In the genomic region with DNA sequence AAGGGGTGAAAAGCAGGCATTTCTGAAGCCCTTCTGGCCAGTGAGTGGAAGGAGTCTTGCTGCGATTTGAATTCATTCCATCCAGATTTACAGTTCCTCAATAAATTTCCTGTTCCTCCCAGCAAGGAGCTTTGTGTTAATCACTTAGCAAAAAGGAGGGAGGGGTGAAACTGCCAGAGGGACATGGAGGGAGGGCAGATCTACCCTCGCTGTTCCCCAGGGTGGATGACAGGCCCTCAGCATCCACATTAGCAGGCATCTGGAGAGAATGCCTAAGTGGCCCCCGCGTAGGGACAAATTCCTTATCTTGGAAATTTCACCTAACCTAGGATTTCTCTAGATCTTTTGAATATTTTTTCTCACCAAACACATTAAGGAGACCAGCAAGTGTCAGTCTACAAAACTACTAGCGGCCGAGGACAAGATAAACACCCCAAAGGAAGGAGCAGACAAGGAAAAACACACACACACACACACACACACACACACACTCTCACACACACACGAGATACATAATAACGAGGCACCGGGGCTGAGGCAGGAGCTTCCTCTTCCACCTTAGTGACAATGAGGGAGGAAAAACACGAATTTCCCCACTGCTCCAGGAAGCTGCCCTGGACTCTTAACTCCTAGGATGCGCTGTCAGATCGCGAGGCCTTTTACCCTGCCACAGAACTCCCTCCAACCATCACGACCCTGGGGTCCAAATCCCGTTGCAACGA, we compare ENCODE assay signal across 8 cellular contexts. TPM values are rescaled to one million over a fixed set of nuclear protein-coding genes. Genes with fewer than 3 reads are reported as not detected.
DNase-seq lines count a peak whose midpoint lies in the region; ATAC-seq and TF ChIP-seq lines count a peak whose summit lies in the region.

No MANE protein-coding gene starts in this region.

- H3K9me3 ChIP-seq in fibroblast of lung (ENCODE audit: control insufficient read depth, insufficient read depth, low read depth, low read length) = no peaks in the 10 kb centered on the region
- no peaks in the 10 kb centered on the region for H3K9me3 ChIP-seq in neutrophil

- H3K4me1 ChIP-seq in fibroblast of lung (ENCODE audit: control insufficient read depth, extremely low read depth, insufficient read depth, low read length) = peaks cover 8% of the 10 kb centered on the region
- peaks cover 18 to 24% of the 10 kb centered on the region in 2 experiments for H3K4me1 ChIP-seq in neutrophil (ENCODE audit: control insufficient read depth in 1 of 2, insufficient read depth in 1 of 2, low read depth in 1 of 2, low read length in 1 of 2)

- H3K27ac ChIP-seq in fibroblast of lung (ENCODE audit: insufficient read depth, low read length) (peak overlapping the region; percentile 76), neutrophil (peak overlapping the region; percentile 91)

- no peaks in the 10 kb centered on the region for H3K27me3 Mint-ChIP-seq in stimulated activated naive CD8-positive, alpha-beta T cell treated with anti-CD3 and anti-CD28 coated beads, Interleukin-15, Interleukin-2, amounts not matched to agents 100 ng/mL and 50 ng/mL, for 24 hours
- no peaks in the 10 kb centered on the region for H3K27me3 Mint-ChIP-seq in T-helper 1 cell treated with Interleukin-12 subunit alpha and Interleukin-12 subunit beta and Interleukin-4 antibody, amounts not matched to agents 30 μg/mL and 1 μg/mL, for 36 hours (ENCODE audit: low read depth)

- peaks cover 86% of the 10 kb centered on the region for H3K4me1 Mint-ChIP-seq in stimulated activated naive CD8-positive, alpha-beta T cell treated with anti-CD3 and anti-CD28 coated beads, Interleukin-15, Interleukin-2, amounts not matched to agents 100 ng/mL and 50 ng/mL, for 24 hours (ENCODE audit: low read depth)
- peaks cover 59% of the 10 kb centered on the region for H3K4me1 Mint-ChIP-seq in T-helper 1 cell treated with Interleukin-12 subunit alpha and Interleukin-12 subunit beta and Interleukin-4 antibody, amounts not matched to agents 30 μg/mL and 1 μg/mL, for 36 hours (ENCODE audit: low read depth)

- no peaks in the 10 kb centered on the region for H3K9me3 Mint-ChIP-seq in stimulated activated naive CD8-positive, alpha-beta T cell treated with anti-CD3 and anti-CD28 coated beads, Interleukin-15, Interleukin-2, amounts not matched to agents 100 ng/mL and 50 ng/mL, for 24 hours
- H3K9me3 Mint-ChIP-seq in T-helper 1 cell treated with Interleukin-12 subunit alpha and Interleukin-12 subunit beta and Interleukin-4 antibody, amounts not matched to agents 30 μg/mL and 1 μg/mL, for 36 hours = no peaks in the 10 kb centered on the region

- H3K36me3 ChIP-seq in fibroblast of lung (ENCODE audit: control insufficient read depth, insufficient read depth, low read length) (peaks cover 6% of the 10 kb centered on the region), neutrophil (peaks cover 41% of the 10 kb centered on the region)

- H3K27ac Mint-ChIP-seq in stimulated activated naive CD8-positive, alpha-beta T cell treated with anti-CD3 and anti-CD28 coated beads, Interleukin-15, Interleukin-2, amounts not matched to agents 100 ng/mL and 50 ng/mL, for 24 hours = peak overlapping the region; percentile 93
- peak overlapping the region; percentile 89 for H3K27ac Mint-ChIP-seq in T-helper 1 cell treated with Interleukin-12 subunit alpha and Interleukin-12 subunit beta and Interleukin-4 antibody, amounts not matched to agents 30 μg/mL and 1 μg/mL, for 36 hours

- H3K4me3 ChIP-seq in fibroblast of lung (replicated peaks in 1 of 4; ENCODE audit: control extremely low read depth in 1 of 4, insufficient read depth in 1 of 4, low read depth in 3 of 4, low read length in 4 of 4) = peak overlapping the region; percentile 62 to 99 (median 94)
- H3K4me3 ChIP-seq in neutrophil (ENCODE audit: low read depth in 1 of 2, low read length in 1 of 2) = peak overlapping the region; percentile 93 to 96

- H3K4me3 Mint-ChIP-seq in stimulated activated naive CD8-positive, alpha-beta T cell treated with anti-CD3 and anti-CD28 coated beads, Interleukin-15, Interleukin-2, amounts not matched to agents 100 ng/mL and 50 ng/mL, for 24 hours = peak overlapping the region; percentile 99
- peak overlapping the region; percentile 94 for H3K4me3 Mint-ChIP-seq in T-helper 1 cell treated with Interleukin-12 subunit alpha and Interleukin-12 subunit beta and Interleukin-4 antibody, amounts not matched to agents 30 μg/mL and 1 μg/mL, for 36 hours

- H3K36me3 Mint-ChIP-seq in stimulated activated naive CD8-positive, alpha-beta T cell treated with anti-CD3 and anti-CD28 coated beads, Interleukin-15, Interleukin-2, amounts not matched to agents 100 ng/mL and 50 ng/mL, for 24 hours (ENCODE audit: low read depth) = peaks cover 56% of the 10 kb centered on the region
- peaks cover 42% of the 10 kb centered on the region for H3K36me3 Mint-ChIP-seq in T-helper 1 cell treated with Interleukin-12 subunit alpha and Interleukin-12 subunit beta and Interleukin-4 antibody, amounts not matched to agents 30 μg/mL and 1 μg/mL, for 36 hours (ENCODE audit: low read depth)

- H3K4me2 ChIP-seq in fibroblast of lung (ENCODE audit: extremely low read depth, insufficient read depth, low read length) = peak overlapping the region; percentile 85

- no peak overlapping the region for H2AFZ ChIP-seq in fibroblast of lung (ENCODE audit: low read length)

- peak overlapping the region; percentile 92 for H3K9ac ChIP-seq in fibroblast of lung (ENCODE audit: insufficient read depth, low read length)

- H4K20me1 ChIP-seq in fibroblast of lung (ENCODE audit: control insufficient read depth, extremely low read depth, insufficient read depth, low read length) = no peaks in the 10 kb centered on the region

- no peak for ATAC-seq in stimulated activated naive CD8-positive, alpha-beta T cell treated with anti-CD3 and anti-CD28 coated beads, Interleukin-15, Interleukin-2, amounts not matched to agents 100 U/mL and 50 U/mL, for 24 hours
- no peak for ATAC-seq in HG02610 (IDR thresholded peaks at IDR 0.05; ENCODE audit: unreplicated experiment)

- no peak for TF ChIP-seq CTCF in fibroblast of lung (conservative IDR thresholded peaks at IDR 0.05 in 1 of 2, IDR thresholded peaks at IDR 0.05 in 1 of 2; ENCODE audit: low read depth in 1 of 2, low read length in 2 of 2)
- no peak for TF ChIP-seq CTCF in neutrophil (IDR thresholded peaks at IDR 0.05)

- H3K27me3 ChIP-seq in fibroblast of lung (ENCODE audit: control insufficient read depth, insufficient read depth, low read length) (no peaks in the 10 kb centered on the region), neutrophil (peaks cover 16% of the 10 kb centered on the region)

- H3K79me2 ChIP-seq in fibroblast of lung (ENCODE audit: control insufficient read depth, insufficient read depth, low read length) = peaks cover 31% of the 10 kb centered on the region

- DNase-seq in stimulated activated naive CD8-positive, alpha-beta T cell treated with anti-CD3 and anti-CD28 coated beads, Interleukin-15, Interleukin-2, amounts not matched to agents 100 U/mL and 50 U/mL, for 24 hours = no peak
- peak; percentile 12 to 29 for DNase-seq in fibroblast of lung (ENCODE audit: low read depth in 2 of 2)
- DNase-seq in anterior cingulate cortex (lab: John Stamatoyannopoulos, UW) = no peak
- DNase-seq in mucosa of gallbladder (ENCODE audit: low spot score) = no peak

RNA-seq across cellular contexts. Expression of a gene that starts 1.0 kb away (rescaled TPM):
- 11.3 and 11.4 TPM in 2 replicates for total RNA-seq in fibroblast of lung
- 8.9 and 9.9 TPM in 2 replicates for polyA plus RNA-seq in fibroblast of lung
- polyA plus RNA-seq in fibroblast of lung (2012) = 7.7 and 9.9 TPM in 2 replicates
- 10.7 and 12.7 TPM in 2 replicates for polyA minus RNA-seq in fibroblast of lung (ENCODE audit: low replicate concordance)
- 27.0 TPM for total RNA-seq in mucosa of gallbladder

RNA-seq across cellular contexts. Expression of a gene that starts 37.6 kb away (rescaled TPM):
- total RNA-seq in fibroblast of lung (not detected in 2 replicates), mucosa of gallbladder (not detected)
- not detected in 2 replicates for polyA plus RNA-seq in fibroblast of lung
- not detected in 2 replicates for polyA plus RNA-seq in fibroblast of lung (2012)
- polyA minus RNA-seq in fibroblast of lung (ENCODE audit: low replicate concordance) = not detected in 2 replicates

Comparison
In these comparisons a context has a peak if more than half of its experiments do, and no peak if none do; other contexts are left out.
1. DNase-seq: peak in fibroblast of lung (2 of 2); none in stimulated activated naive CD8-positive, alpha-beta T cell treated with anti-CD3 and anti-CD28 coated beads, Interleukin-15, Interleukin-2, amounts not matched to agents 100 U/mL and 50 U/mL, for 24 hours (single experiment), anterior cingulate cortex (0 of 58) and mucosa of gallbladder (single experiment).